Comparison of ENCODE assay signal across 25 cellular contexts in the genomic region with DNA sequence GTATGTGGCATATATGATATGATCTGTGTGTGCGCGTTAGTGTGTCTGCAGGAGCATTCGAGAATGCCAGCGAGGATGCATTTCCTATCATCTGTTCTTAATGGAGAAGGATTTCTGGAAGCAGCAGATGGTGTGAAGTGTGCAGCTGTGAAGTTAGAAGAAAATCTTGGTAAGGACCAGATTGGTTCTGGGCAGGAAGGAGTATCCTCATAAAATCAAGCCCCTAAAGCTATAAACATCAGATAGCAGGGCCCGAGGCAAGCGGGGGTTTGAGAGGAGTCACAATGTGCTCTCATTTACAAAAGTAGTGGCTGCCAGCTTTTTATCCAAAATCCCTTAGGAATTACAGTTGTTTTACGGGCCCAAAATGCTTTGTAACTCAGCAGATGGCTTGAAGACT. TPM values are rescaled to one million over a fixed set of nuclear protein-coding genes. Genes with fewer than 3 reads are reported as not detected.
DNase-seq lines count a peak whose midpoint lies in the region; ATAC-seq and TF ChIP-seq lines count a peak whose summit lies in the region.
"Had no signal": no experiment of that assay in that cellular context is flagged by ENCODE, and none has a peak within 500 bp of the region (broad histone marks: within the 10 kb centered on the region; RNA-seq: fewer than 3 reads in every experiment).

No MANE protein-coding gene starts in this region.

- H3K4me1 Mint-ChIP-seq in stimulated activated naive CD8-positive, alpha-beta T cell treated with anti-CD3 and anti-CD28 coated beads, Interleukin-15, Interleukin-2, amounts not matched to agents 100 ng/mL and 50 ng/mL, for 24 hours (ENCODE audit: low read depth) = peaks cover 17% of the 10 kb centered on the region
- H3K4me1 Mint-ChIP-seq in stimulated activated naive CD8-positive, alpha-beta T cell treated with anti-CD3 and anti-CD28 coated beads, Interleukin-15, amount 100 ng/mL, for 72 hours = peaks cover 7% of the 10 kb centered on the region
- H3K4me1 Mint-ChIP-seq in WTC11 (peaks cover 49% of the 10 kb centered on the region), mesothelial cell of epicardium (peaks cover 45% of the 10 kb centered on the region)
- H3K4me1 Mint-ChIP-seq: stimulated activated memory B cell treated with anti-CD40 and anti-IgM and Interleukin-4, amounts not matched to agents 10 μg/mL and 1 μg/mL and 100 μg/mL, for 72 hours had no signal

- H3K4me2 ChIP-seq in osteoblast (ENCODE audit: insufficient read depth, low read length) = no peak overlapping the region

- no peaks in the 10 kb centered on the region for H4K20me1 ChIP-seq in osteoblast (ENCODE audit: insufficient read depth, low read length)

- no peak for ATAC-seq in stimulated activated naive CD8-positive, alpha-beta T cell treated with anti-CD3 and anti-CD28 coated beads, Interleukin-15, amount 100 ng/mL, for 72 hours
- ATAC-seq in WTC11 = no peak
- ATAC-seq: activated naive CD8-positive, alpha-beta T cell treated with anti-CD3 and anti-CD28 coated beads, Interleukin-2, amount 50 U/mL, for 24 hours; mucosa of descending colon; natural killer cell treated with Interleukin-12 subunit alpha and Interleukin-12 subunit beta and Interleukin-15 and Interleukin-18, amount 100 ng/mL, for 72 hours; right lobe of liver; stimulated activated memory B cell treated with anti-CD40 and anti-IgM and Interleukin-4, amounts not matched to agents 10 μg/mL and 1 μg/mL and 100 μg/mL, for 72 hours had no signal

- intact Hi-C loops in vagina (cut with DNase I) = no loop called here

- H3K9me3 Mint-ChIP-seq in stimulated activated naive CD8-positive, alpha-beta T cell treated with anti-CD3 and anti-CD28 coated beads, Interleukin-15, Interleukin-2, amounts not matched to agents 100 ng/mL and 50 ng/mL, for 24 hours = no peaks in the 10 kb centered on the region
- H3K9me3 Mint-ChIP-seq in stimulated activated naive CD8-positive, alpha-beta T cell treated with anti-CD3 and anti-CD28 coated beads, Interleukin-15, amount 100 ng/mL, for 72 hours = no peaks in the 10 kb centered on the region
- no peaks in the 10 kb centered on the region for H3K9me3 Mint-ChIP-seq in WTC11
- H3K9me3 Mint-ChIP-seq in mesothelial cell of epicardium = no peaks in the 10 kb centered on the region
- H3K9me3 Mint-ChIP-seq: activated naive CD8-positive, alpha-beta T cell treated with anti-CD3 and anti-CD28 coated beads, Interleukin-2, amount 50 U/mL, for 24 hours; CD4-positive, alpha-beta T cell; IgD-negative memory B cell; natural killer cell treated with Interleukin-12 subunit alpha and Interleukin-12 subunit beta and Interleukin-15 and Interleukin-18, amount 100 ng/mL, for 72 hours; stimulated activated memory B cell treated with anti-CD40 and anti-IgM and Interleukin-4, amounts not matched to agents 10 μg/mL and 1 μg/mL and 100 μg/mL, for 72 hours had no signal

- H3K9me3 ChIP-seq in vagina = no peaks in the 10 kb centered on the region
- H3K9me3 ChIP-seq in osteoblast (ENCODE audit: low read depth, low read length) = no peaks in the 10 kb centered on the region
- H3K9me3 ChIP-seq: mucosa of descending colon, right lobe of liver, suprapubic skin had no signal

- H3K27ac ChIP-seq in vagina (no peak overlapping the region), osteoblast (ENCODE audit: low read depth, low read length) (no peak overlapping the region)
- H3K27ac ChIP-seq: right lobe of liver, RWPE1, suprapubic skin had no signal

- peak overlapping the region; percentile 18 for H3K27ac Mint-ChIP-seq in stimulated activated naive CD8-positive, alpha-beta T cell treated with anti-CD3 and anti-CD28 coated beads, Interleukin-15, Interleukin-2, amounts not matched to agents 100 ng/mL and 50 ng/mL, for 24 hours
- no peak overlapping the region for H3K27ac Mint-ChIP-seq in stimulated activated naive CD8-positive, alpha-beta T cell treated with anti-CD3 and anti-CD28 coated beads, Interleukin-15, amount 100 ng/mL, for 72 hours
- peak overlapping the region; percentile 29 for H3K27ac Mint-ChIP-seq in WTC11
- peak overlapping the region; percentile 71 for H3K27ac Mint-ChIP-seq in mesothelial cell of epicardium
- H3K27ac Mint-ChIP-seq: activated naive CD8-positive, alpha-beta T cell treated with anti-CD3 and anti-CD28 coated beads, Interleukin-2, amount 50 U/mL, for 24 hours; CD4-positive, alpha-beta T cell; IgD-negative memory B cell; natural killer cell treated with Interleukin-12 subunit alpha and Interleukin-12 subunit beta and Interleukin-15 and Interleukin-18, amount 100 ng/mL, for 72 hours; stimulated activated memory B cell treated with anti-CD40 and anti-IgM and Interleukin-4, amounts not matched to agents 10 μg/mL and 1 μg/mL and 100 μg/mL, for 72 hours had no signal

- no peak for DNase-seq in stimulated activated naive CD8-positive, alpha-beta T cell treated with anti-CD3 and anti-CD28 coated beads, Interleukin-15, amount 100 ng/mL, for 72 hours
- DNase-seq in WTC11 (ENCODE audit: low spot score) (no peak), mesothelial cell of epicardium (ENCODE audit: low spot score in 2 of 2, unreplicated experiment in 2 of 2) (no peak), NCI-H1694 treated with DMSO at 0.1 percent for 48 hours (lab: John Stamatoyannopoulos, UW) (no peak), vagina (ENCODE audit: extremely low spot score in 2 of 2) (no peak), osteoblast (ENCODE audit: insufficient read length, low spot score, missing footprints) (no peak)
- no peak for DNase-seq in activated CD8-positive, alpha-beta memory T cell treated with anti-CD3 and anti-CD28 coated beads, Interleukin-2, amount 50 U/mL, for 4 hours
- DNase-seq: 8988T; activated naive CD8-positive, alpha-beta T cell treated with anti-CD3 and anti-CD28 coated beads, Interleukin-2, amount 50 U/mL, for 24 hours; CD4-positive, alpha-beta T cell; dermis blood vessel endothelial cell; mucosa of descending colon; NCI-H1092; NCI-H187 treated with DMSO at 0.1 percent for 48 hours; NCI-H748 treated with DMSO at 0.1 percent for 48 hours; posterior cingulate gyrus; right lobe of liver; stimulated activated CD4-positive, alpha-beta T cell treated with anti-CD3 and anti-CD28 coated beads, Interleukin-4, amount 100 ng/mL, for 4 hours; T-helper 2 cell had no signal

- no peaks in the 10 kb centered on the region for H3K79me2 ChIP-seq in osteoblast (ENCODE audit: insufficient read depth, low read length)

- TF ChIP-seq CTCF in WTC11 (IDR thresholded peaks at IDR 0.05) (no peak), mesothelial cell of epicardium (IDR thresholded peaks at IDR 0.05; ENCODE audit: unreplicated experiment) (no peak), vagina (IDR thresholded peaks at IDR 0.05) (no peak), osteoblast (IDR thresholded peaks at IDR 0.05; ENCODE audit: extremely low read depth, low read depth, low read length) (no peak)

- H3K27me3 ChIP-seq in vagina (no peaks in the 10 kb centered on the region), osteoblast (ENCODE audit: insufficient read depth, low read length) (no peaks in the 10 kb centered on the region)
- H3K27me3 ChIP-seq: right lobe of liver, suprapubic skin had no signal

- no peak overlapping the region for H3K4me3 Mint-ChIP-seq in stimulated activated naive CD8-positive, alpha-beta T cell treated with anti-CD3 and anti-CD28 coated beads, Interleukin-15, Interleukin-2, amounts not matched to agents 100 ng/mL and 50 ng/mL, for 24 hours
- H3K4me3 Mint-ChIP-seq in stimulated activated naive CD8-positive, alpha-beta T cell treated with anti-CD3 and anti-CD28 coated beads, Interleukin-15, amount 100 ng/mL, for 72 hours = no peak overlapping the region
- H3K4me3 Mint-ChIP-seq in WTC11 (no peak overlapping the region), mesothelial cell of epicardium (no peak overlapping the region)
- H3K4me3 Mint-ChIP-seq: activated naive CD8-positive, alpha-beta T cell treated with anti-CD3 and anti-CD28 coated beads, Interleukin-2, amount 50 U/mL, for 24 hours; CD4-positive, alpha-beta T cell; IgD-negative memory B cell; natural killer cell treated with Interleukin-12 subunit alpha and Interleukin-12 subunit beta and Interleukin-15 and Interleukin-18, amount 100 ng/mL, for 72 hours; stimulated activated memory B cell treated with anti-CD40 and anti-IgM and Interleukin-4, amounts not matched to agents 10 μg/mL and 1 μg/mL and 100 μg/mL, for 72 hours had no signal

- H3K36me3 ChIP-seq in vagina (no peaks in the 10 kb centered on the region), osteoblast (ENCODE audit: insufficient read depth, low read length) (no peaks in the 10 kb centered on the region)
- H3K36me3 ChIP-seq: right lobe of liver, suprapubic skin had no signal

- CTCF ChIA-PET in WTC11 (lab: Charles Lee) = interaction anchor here (2.0 kb wide), 1 partner anchor 125 kb away, joined by 6 read pairs; no protein-coding TSS in a partner anchor

- TF ChIP-seq POLR2A in vagina (IDR thresholded peaks at IDR 0.05) = no peak

- H3K4me1 ChIP-seq in vagina = peaks cover 9% of the 10 kb centered on the region
- H3K4me1 ChIP-seq in osteoblast (ENCODE audit: insufficient read depth, low read length) = no peaks in the 10 kb centered on the region
- H3K4me1 ChIP-seq: right lobe of liver, suprapubic skin had no signal

- no peaks in the 10 kb centered on the region for H3K36me3 Mint-ChIP-seq in stimulated activated naive CD8-positive, alpha-beta T cell treated with anti-CD3 and anti-CD28 coated beads, Interleukin-15, Interleukin-2, amounts not matched to agents 100 ng/mL and 50 ng/mL, for 24 hours (ENCODE audit: low read depth)
- H3K36me3 Mint-ChIP-seq in WTC11 (peaks cover 17% of the 10 kb centered on the region), mesothelial cell of epicardium (peaks cover 18% of the 10 kb centered on the region)
- H3K36me3 Mint-ChIP-seq: IgD-negative memory B cell; natural killer cell treated with Interleukin-12 subunit alpha and Interleukin-12 subunit beta and Interleukin-15 and Interleukin-18, amount 100 ng/mL, for 72 hours; stimulated activated memory B cell treated with anti-CD40 and anti-IgM and Interleukin-4, amounts not matched to agents 10 μg/mL and 1 μg/mL and 100 μg/mL, for 72 hours had no signal

- no peaks in the 10 kb centered on the region for H3K27me3 Mint-ChIP-seq in stimulated activated naive CD8-positive, alpha-beta T cell treated with anti-CD3 and anti-CD28 coated beads, Interleukin-15, Interleukin-2, amounts not matched to agents 100 ng/mL and 50 ng/mL, for 24 hours
- H3K27me3 Mint-ChIP-seq in stimulated activated naive CD8-positive, alpha-beta T cell treated with anti-CD3 and anti-CD28 coated beads, Interleukin-15, amount 100 ng/mL, for 72 hours = no peaks in the 10 kb centered on the region
- H3K27me3 Mint-ChIP-seq in WTC11 (ENCODE audit: low read depth) (no peaks in the 10 kb centered on the region), mesothelial cell of epicardium (ENCODE audit: low read depth) (no peaks in the 10 kb centered on the region)
- H3K27me3 Mint-ChIP-seq: CD4-positive, alpha-beta T cell; IgD-negative memory B cell; natural killer cell treated with Interleukin-12 subunit alpha and Interleukin-12 subunit beta and Interleukin-15 and Interleukin-18, amount 100 ng/mL, for 72 hours; stimulated activated memory B cell treated with anti-CD40 and anti-IgM and Interleukin-4, amounts not matched to agents 10 μg/mL and 1 μg/mL and 100 μg/mL, for 72 hours had no signal

- POLR2A ChIA-PET in WTC11 (lab: Charles Lee) = no interaction called here

- no peak overlapping the region for H3K4me3 ChIP-seq in vagina
- H3K4me3 ChIP-seq in osteoblast (ENCODE audit: insufficient read depth, low read length) = no peak overlapping the region
- H3K4me3 ChIP-seq: mucosa of descending colon, right lobe of liver, suprapubic skin had no signal

- H2AFZ ChIP-seq in osteoblast (ENCODE audit: low read length) = no peak overlapping the region

RNA-seq across cellular contexts. Expression of a gene that starts 40.0 kb away (rescaled TPM):
- 127 to 130 TPM (median 129 TPM) in 3 replicates for total RNA-seq in WTC11 (2021)
- 239 to 246 TPM (median 240 TPM) in 3 replicates for total RNA-seq in mesothelial cell of epicardium
- total RNA-seq in vagina = 24.6 TPM
- 42.7 and 55.4 TPM in 2 replicates for total RNA-seq in osteoblast

Comparison
In these comparisons a context has a peak if more than half of its experiments do, and no peak if none do; other contexts are left out.
1. H3K27ac Mint-ChIP-seq: peak in stimulated activated naive CD8-positive, alpha-beta T cell treated with anti-CD3 and anti-CD28 coated beads, Interleukin-15, Interleukin-2, amounts not matched to agents 100 ng/mL and 50 ng/mL, for 24 hours (single experiment), WTC11 (single experiment) and mesothelial cell of epicardium (single experiment); none in stimulated activated naive CD8-positive, alpha-beta T cell treated with anti-CD3 and anti-CD28 coated beads, Interleukin-15, amount 100 ng/mL, for 72 hours (0 of 2).